ENCODE assay signal across 18 cellular contexts in genomic region chr5:77425420-77425819, GRCh38.
"Had no signal": no experiment of that assay in that cellular context is flagged by ENCODE, and none has a peak within 500 bp of the region (broad histone marks: within the 10 kb centered on the region; RNA-seq: fewer than 3 reads in every experiment).

No MANE protein-coding gene starts in this region.

- H3K27ac Mint-ChIP-seq: activated naive CD4-positive, alpha-beta T cell treated with anti-CD3 and anti-CD28 coated beads, Interleukin-2, amount 10 ng/mL, durations not matched to agents 7 days and 5 days; activated T-helper 2 cell treated with anti-CD3 and anti-CD28 coated beads, Interferon-gamma antibody, Interleukin-2, Interleukin-4, amounts not matched to agents 10 μg/mL and 5 μg/mL and 100 μg/mL, durations not matched to agents 14 hours and 24 hours and 36 hours; immature natural killer cell; memory B cell; natural killer cell; stimulated activated naive CD8-positive, alpha-beta T cell treated with anti-CD3 and anti-CD28 coated beads, Interleukin-15, Interleukin-2, amounts not matched to agents 100 ng/mL and 50 ng/mL, for 24 hours; T-cell had no signal

- H3K4me3 ChIP-seq: suprapubic skin had no signal

- H3K4me1 Mint-ChIP-seq: activated naive CD4-positive, alpha-beta T cell treated with anti-CD3 and anti-CD28 coated beads, Interleukin-2, amount 10 ng/mL, durations not matched to agents 7 days and 5 days; immature natural killer cell; natural killer cell; T-cell had no signal

- H3K9me3 Mint-ChIP-seq: activated naive CD4-positive, alpha-beta T cell treated with anti-CD3 and anti-CD28 coated beads, Interleukin-2, amount 10 ng/mL, durations not matched to agents 7 days and 5 days; immature natural killer cell; memory B cell; natural killer cell; stimulated activated naive CD8-positive, alpha-beta T cell treated with anti-CD3 and anti-CD28 coated beads, Interleukin-15, Interleukin-2, amounts not matched to agents 100 ng/mL and 50 ng/mL, for 24 hours; T-cell had no signal

- H3K4me1 ChIP-seq: foreskin keratinocyte had no signal

- H3K36me3 Mint-ChIP-seq: activated naive CD4-positive, alpha-beta T cell treated with anti-CD3 and anti-CD28 coated beads, Interleukin-2, amount 10 ng/mL, durations not matched to agents 7 days and 5 days; natural killer cell had no signal

- H3K27me3 Mint-ChIP-seq: memory B cell; stimulated activated naive CD8-positive, alpha-beta T cell treated with anti-CD3 and anti-CD28 coated beads, Interleukin-15, Interleukin-2, amounts not matched to agents 100 ng/mL and 50 ng/mL, for 24 hours; T-cell had no signal

- H3K4me3 Mint-ChIP-seq: activated naive CD4-positive, alpha-beta T cell treated with anti-CD3 and anti-CD28 coated beads, Interleukin-2, amount 10 ng/mL, durations not matched to agents 7 days and 5 days; immature natural killer cell; memory B cell; natural killer cell; stimulated activated naive CD8-positive, alpha-beta T cell treated with anti-CD3 and anti-CD28 coated beads, Interleukin-15, Interleukin-2, amounts not matched to agents 100 ng/mL and 50 ng/mL, for 24 hours; T-cell had no signal

- H3K27me3 ChIP-seq: foreskin keratinocyte, neutrophil, suprapubic skin had no signal

- DNase-seq: activated CD4-positive, alpha-beta T cell treated with anti-CD3 and anti-CD28 coated beads for 1 hour; activated CD4-positive, alpha-beta T cell treated with anti-CD3 and anti-CD28 coated beads, Interleukin-2, amount 50 U/mL, for 4 hours; activated naive CD4-positive, alpha-beta T cell treated with anti-CD3 and anti-CD28 coated beads, Interleukin-2, amount 10 ng/mL, durations not matched to agents 7 days and 5 days; activated T-cell treated with anti-CD3 and anti-CD28 coated beads, Interleukin-2, amount 50 U/mL, for 1 hour; caudate nucleus; cortex of kidney; effector CD4-positive, alpha-beta T cell; foreskin keratinocyte; immature natural killer cell; natural killer cell; SK-N-SH; T-cell; T-helper 9 cell had no signal

- H3K9me3 ChIP-seq: neutrophil, SK-N-SH, suprapubic skin had no signal

- H3K27ac ChIP-seq: foreskin keratinocyte, neutrophil, suprapubic skin had no signal

- ATAC-seq: foreskin keratinocyte, natural killer cell, T-cell had no signal
